Comparison of ENCODE assay signal across 8 cellular contexts in the genomic region with DNA sequence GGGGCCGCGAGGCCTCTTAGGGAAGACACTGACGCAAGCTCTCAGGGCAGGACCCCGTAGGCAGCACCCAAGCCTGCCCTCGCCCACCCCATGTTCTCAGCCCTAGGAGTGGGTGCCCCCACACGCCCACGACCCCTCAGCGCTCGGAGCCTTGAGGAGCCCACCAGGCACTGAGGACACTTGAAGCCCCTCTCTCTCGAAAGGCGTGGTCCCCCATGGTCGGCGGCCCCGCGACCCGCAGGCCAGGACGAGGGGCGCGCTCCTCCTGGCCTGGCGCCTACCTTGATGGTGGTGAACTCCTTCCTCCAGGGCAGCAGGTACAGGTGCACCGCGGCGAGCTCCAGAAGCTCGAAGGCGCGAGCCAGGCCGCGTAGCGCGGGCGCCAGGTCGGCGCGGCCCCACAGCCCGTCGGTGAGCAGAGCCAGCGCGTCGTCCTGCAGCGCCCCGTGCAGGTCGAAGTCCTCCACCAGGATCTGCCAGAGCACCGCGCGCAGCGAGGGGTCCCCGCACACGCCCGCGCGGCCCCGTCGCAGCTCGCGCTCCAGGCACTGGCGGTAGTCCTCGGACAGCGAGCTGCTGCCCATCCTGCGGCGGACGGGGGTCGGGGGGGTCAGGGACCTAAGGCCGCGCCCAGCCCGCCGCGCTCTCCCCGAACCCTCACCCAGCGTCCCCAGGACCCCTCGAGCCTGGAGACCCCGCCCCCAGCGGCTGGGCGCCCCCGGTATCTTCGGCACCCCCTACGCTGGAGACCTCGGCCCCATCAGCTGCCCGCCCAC. TPM values are rescaled to one million over a fixed set of nuclear protein-coding genes. Genes with fewer than 3 reads are reported as not detected.
DNase-seq lines count a peak whose midpoint lies in the region; ATAC-seq and TF ChIP-seq lines count a peak whose summit lies in the region.

No MANE protein-coding gene starts in this region.

- H3K9me2 ChIP-seq in hepatocyte (replicated peaks; ENCODE audit: insufficient read depth), result no peaks in the 10 kb centered on the region

- ATAC-seq in HG02884 (IDR thresholded peaks at IDR 0.05; ENCODE audit: unreplicated experiment) (peak; percentile 8), RWPE2 (ENCODE audit: low read depth) (peak; percentile 40), gastrocnemius medialis (peak in 1 of 2 donors; percentile 4), HG03469 (IDR thresholded peaks at IDR 0.05; ENCODE audit: unreplicated experiment) (no peak)

- H3K4me1 ChIP-seq in RWPE2 (ENCODE audit: insufficient read depth, poor library complexity, severe bottlenecking) (no peaks in the 10 kb centered on the region), ascending aorta (peaks cover 7 to 20% of the 10 kb centered on the region in 2 donors), hepatocyte (ENCODE audit: insufficient read depth) (peaks cover 10% of the 10 kb centered on the region), gastrocnemius medialis (peaks cover 15 to 17% of the 10 kb centered on the region in 2 donors)

- TF ChIP-seq POLR2A in gastrocnemius medialis (IDR thresholded peaks at IDR 0.05), result no peak

- H3K27ac ChIP-seq in RWPE2 (ENCODE audit: poor library complexity, severe bottlenecking) (peak overlapping the region; percentile 41), ascending aorta (peak overlapping the region; percentile 88 to 93), hepatocyte (peak overlapping the region; percentile 95), gastrocnemius medialis (peak overlapping the region; percentile 66 to 68 (median 66))

- H4K20me1 ChIP-seq in hepatocyte (ENCODE audit: insufficient read depth, poor library complexity, severe bottlenecking), result peaks cover 9% of the 10 kb centered on the region

- WGBS in hepatocyte (ENCODE audit: low lambda C conversion rate, missing lambda C conversion rate), result 3% methylated on average over 65 of the region's 78 CpGs

- H3K79me2 ChIP-seq in hepatocyte, result peaks cover 5% of the 10 kb centered on the region

- peak; percentile 26 for DNase-seq in DMS53 treated with DMSO at 0.1 percent for 48 hours (lab: John Stamatoyannopoulos, UW; ENCODE audit: unreplicated experiment)
- DNase-seq in RWPE2 (ENCODE audit: low spot score), result peak; percentile 68
- no peak for DNase-seq in ascending aorta (ENCODE audit: low spot score in 2 of 2)
- peak; percentile 93 for DNase-seq in hepatocyte (ENCODE audit: low spot score)
- DNase-seq in gastrocnemius medialis, result peak in 1 of 2 donors; percentile 30
- no peak for DNase-seq in putamen (ENCODE audit: low spot score)

- H3K36me3 ChIP-seq in RWPE2 (ENCODE audit: low read depth) (no peaks in the 10 kb centered on the region), ascending aorta (peaks cover 0 to 4% of the 10 kb centered on the region in 2 donors), hepatocyte (replicated peaks; ENCODE audit: insufficient read depth, low read depth) (no peaks in the 10 kb centered on the region), gastrocnemius medialis (peaks cover 0 to 2% of the 10 kb centered on the region in 2 donors)

- TF ChIP-seq CTCF in RWPE2 (IDR thresholded peaks at IDR 0.05; ENCODE audit: poor library complexity, severe bottlenecking) (no peak), ascending aorta (IDR thresholded peaks at IDR 0.05) (peak; percentile 15 to 30 (median 19)), hepatocyte (IDR thresholded peaks at IDR 0.05; ENCODE audit: poor library complexity) (peak; percentile 31), gastrocnemius medialis (IDR thresholded peaks at IDR 0.05 in 4 of 5, conservative IDR thresholded peaks at IDR 0.05 in 1 of 5) (no peak)

- H3K9me3 ChIP-seq in RWPE2 (ENCODE audit: severe bottlenecking), result no peaks in the 10 kb centered on the region
- no peaks in the 10 kb centered on the region for H3K9me3 ChIP-seq in ascending aorta
- no peaks in the 10 kb centered on the region for H3K9me3 ChIP-seq in hepatocyte (ENCODE audit: low read depth)
- no peaks in the 10 kb centered on the region for H3K9me3 ChIP-seq in gastrocnemius medialis

- in situ Hi-C loops in gastrocnemius medialis (cut with MboI; ENCODE audit: low sequenced_read_pairs in 4 of 4), result loop anchor here in 2 of 4 donors (10.0 kb wide), 2 partner anchors 94 to 174 kb away; partner anchors contain the start of gene TCF25 (in 1 of the 2)

- no peaks in the 10 kb centered on the region for H3K27me3 ChIP-seq in RWPE2 (ENCODE audit: insufficient read depth, poor library complexity, severe bottlenecking)
- H3K27me3 ChIP-seq in ascending aorta, result no peaks in the 10 kb centered on the region
- no peaks in the 10 kb centered on the region for H3K27me3 ChIP-seq in hepatocyte
- peaks cover 0 to 19% (median 5%) of the 10 kb centered on the region in 3 donors for H3K27me3 ChIP-seq in gastrocnemius medialis

- H3K4me3 ChIP-seq in RWPE2 (ENCODE audit: severe bottlenecking) (peak overlapping the region; percentile 59), ascending aorta (peak overlapping the region; percentile 76 to 77), hepatocyte (peak overlapping the region; percentile 38), gastrocnemius medialis (peak overlapping the region; percentile 62 to 84 (median 67))

- H3K4me2 ChIP-seq in hepatocyte, result peak overlapping the region; percentile 90

- peak overlapping the region; percentile 46 for H2AFZ ChIP-seq in hepatocyte

- intact Hi-C loops in ascending aorta (cut with DNase I), result loop anchor here (1.0 to 2.0 kb wide), 5 partner anchors 15 to 1038 kb away; partner anchors contain the start of genes CDK10, CHMP1A, MVD and SPATA33
- intact Hi-C loops in gastrocnemius medialis (cut with DNase I; ENCODE audit: low total_unique reads), result loop anchor here (1.0 kb wide), 6 partner anchors 15 to 172 kb away; partner anchors contain the start of genes CDK10, CHMP1A, SPATA33 and TCF25

RNA-seq across cellular contexts. Expression of gene SPATA2L, which starts 0.7 kb away (rescaled TPM):
- 34.7 TPM for total RNA-seq in ascending aorta
- 20.2 and 32.9 TPM in 2 replicates for total RNA-seq in hepatocyte
- polyA plus RNA-seq in hepatocyte, result 23.6 and 25.0 TPM in 2 replicates
- 1 to 10 TPM; 1.3 to 7.5 (median 3.2) TPM for total RNA-seq in gastrocnemius medialis

RNA-seq across cellular contexts. Expression of gene CDK10, which starts 14.3 kb away (rescaled TPM):
- total RNA-seq in ascending aorta (141 TPM), hepatocyte (60.1 and 70.4 TPM in 2 replicates), gastrocnemius medialis (10 to 100 TPM; 16.9 to 26.1 (median 19.7) TPM)
- 155 and 187 TPM in 2 replicates for polyA plus RNA-seq in hepatocyte

RNA-seq across cellular contexts. Expression of gene VPS9D1, which starts 19.9 kb away (rescaled TPM):
- total RNA-seq in ascending aorta, result 17.2 TPM
- total RNA-seq in hepatocyte, result 8.0 and 13.8 TPM in 2 replicates
- 25.5 and 30.2 TPM in 2 replicates for polyA plus RNA-seq in hepatocyte
- total RNA-seq in gastrocnemius medialis, result 1 to 10 TPM; 2.3 to 9.4 (median 3.4) TPM

RNA-seq across cellular contexts. Expression of gene ZNF276, which starts 20.5 kb away (rescaled TPM):
- total RNA-seq in ascending aorta, result 30.7 TPM
- 8.4 and 23.2 TPM in 2 replicates for total RNA-seq in hepatocyte
- polyA plus RNA-seq in hepatocyte, result 15.0 and 18.3 TPM in 2 replicates
- 10 to 100 TPM; 11.1 to 13.6 (median 11.5) TPM for total RNA-seq in gastrocnemius medialis

RNA-seq across cellular contexts. Expression of gene SPATA33, which starts 43.2 kb away (rescaled TPM):
- total RNA-seq in ascending aorta, result 0.21 TPM
- 3.6 and 4.4 TPM in 2 replicates for total RNA-seq in hepatocyte
- 16.8 and 17.9 TPM in 2 replicates for polyA plus RNA-seq in hepatocyte
- 1 to 10 TPM; 1.2 to 2.7 (median 2.1) TPM for total RNA-seq in gastrocnemius medialis

Comparison
In these comparisons a context has a peak if more than half of its experiments do, and no peak if none do; other contexts are left out.
1. DNase-seq: peak in DMS53 treated with DMSO at 0.1 percent for 48 hours (single experiment), RWPE2 (single experiment) and hepatocyte (single experiment); none in ascending aorta (0 of 2) and putamen (single experiment).
2. H3K27ac ChIP-seq: peak in every context shown above with its lines; median percentile 95 in hepatocyte; 90 in ascending aorta; 66 in gastrocnemius medialis; 41 in RWPE2.
3. CTCF ChIP-seq: peak in ascending aorta (3 of 3) and hepatocyte (single experiment); none in RWPE2 (single experiment) and gastrocnemius medialis (0 of 5).
4. Peak in every context shown above with its lines, with median percentiles within 50 percentile points of each other: H3K4me3 ChIP-seq.